Comparison of ENCODE assay signal across 10 cellular contexts in the genomic region with DNA sequence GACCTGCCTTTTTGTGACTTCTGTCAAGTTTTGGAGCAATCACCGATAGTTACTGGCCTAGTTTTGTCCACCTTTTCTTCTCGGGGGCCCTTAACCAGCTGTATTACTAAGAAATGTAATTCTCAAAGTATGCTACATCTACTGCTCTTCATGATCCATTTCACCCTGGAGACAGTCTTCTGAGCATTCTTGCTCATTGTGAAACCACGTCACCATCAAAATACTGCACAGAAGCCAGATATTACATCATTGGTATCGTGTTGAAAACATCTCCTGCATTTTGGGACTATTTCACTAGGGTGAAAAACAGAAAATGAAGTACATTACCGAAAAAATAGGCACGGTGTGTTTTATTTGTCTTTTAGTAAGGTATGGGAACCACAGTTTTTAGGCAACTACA. TPM values are rescaled to one million over a fixed set of nuclear protein-coding genes. Genes with fewer than 3 reads are reported as not detected.
DNase-seq lines count a peak whose midpoint lies in the region; ATAC-seq, FAIRE-seq and TF ChIP-seq lines count a peak whose summit lies in the region.
"Had no signal": no experiment of that assay in that cellular context is flagged by ENCODE, and none has a peak within 500 bp of the region (broad histone marks: within the 10 kb centered on the region; RNA-seq: fewer than 3 reads in every experiment).

No MANE protein-coding gene starts in this region.

- H3K4me3 ChIP-seq in SJCRH30: no peak overlapping the region
- H3K4me3 ChIP-seq: neural progenitor cell had no signal

- no peaks in the 10 kb centered on the region for H3K27me3 ChIP-seq in SJCRH30
- H3K27me3 ChIP-seq: neural progenitor cell had no signal

- TF ChIP-seq POLR2A in H54 (IDR thresholded peaks at IDR 0.05; ENCODE audit: low read depth, low read length): no peak

- H3K27ac ChIP-seq in SJCRH30: no peak overlapping the region
- H3K27ac ChIP-seq: neural progenitor cell had no signal

- no peak for FAIRE-seq in H54 (lab: Jason Lieb, UNC)

- no peaks in the 10 kb centered on the region for H3K4me1 ChIP-seq in SJCRH30
- H3K4me1 ChIP-seq: neural progenitor cell had no signal

- ATAC-seq in GM18858 (IDR thresholded peaks at IDR 0.05; ENCODE audit: unreplicated experiment) (peak; percentile 70), GM21786 (IDR thresholded peaks at IDR 0.05; ENCODE audit: unreplicated experiment) (peak; percentile 95), HG03565 (IDR thresholded peaks at IDR 0.05; ENCODE audit: unreplicated experiment) (peak; percentile 94)

- H3K36me3 ChIP-seq in SJCRH30: no peaks in the 10 kb centered on the region
- H3K36me3 ChIP-seq: neural progenitor cell had no signal

- no peaks in the 10 kb centered on the region for H3K9me3 ChIP-seq in SJCRH30 (replicated peaks)

- peak; percentile 36 for DNase-seq in non-pigmented ciliary epithelial cell (ENCODE audit: low read depth)
- no peak for DNase-seq in D341Med (ENCODE audit: low spot score)
- DNase-seq in SJCRH30: no peak
- no peak for DNase-seq in H54 (ENCODE audit: insufficient read length, low spot score)
- DNase-seq: DND-41, NCI-H1417 treated with DMSO at 0.1 percent for 48 hours had no signal

RNA-seq across cellular contexts. Expression of gene LYPD6B, which starts 11.7 kb away (rescaled TPM):
- not detected in 2 replicates for total RNA-seq in SJCRH30 (2014; rRNA removed; shearing (Covaris generic))
